15 cellular contexts compared by ENCODE assay signal in the genomic region with DNA sequence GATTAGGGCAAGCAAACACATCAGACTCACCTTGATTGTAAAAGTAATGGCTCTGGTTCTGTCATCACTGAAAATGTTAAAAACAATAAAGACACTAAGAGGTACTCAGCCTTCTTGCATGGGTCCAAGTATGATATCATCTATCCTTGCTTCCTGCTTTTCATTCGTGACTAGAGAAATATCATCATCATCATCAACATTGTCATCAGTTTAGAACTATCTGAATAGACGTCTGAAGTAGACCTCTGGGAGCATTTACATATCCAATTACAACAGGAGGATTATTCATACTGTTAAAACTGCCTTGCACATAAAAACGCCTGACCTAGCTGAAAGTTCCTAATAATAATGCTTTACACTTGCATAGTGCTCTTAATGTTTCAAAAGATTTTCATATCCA.
"Had no signal": no experiment of that assay in that cellular context is flagged by ENCODE, and none has a peak within 500 bp of the region (broad histone marks: within the 10 kb centered on the region; RNA-seq: fewer than 3 reads in every experiment).

No MANE protein-coding gene starts in this region.

- H3K27ac Mint-ChIP-seq: effector memory CD8-positive, alpha-beta T cell; immature natural killer cell; memory B cell; mesothelial cell of epicardium; natural killer cell treated with Interleukin-12 subunit alpha and Interleukin-12 subunit beta and Interleukin-15 and Interleukin-18, amount 100 ng/mL, for 72 hours; progenitor cell of endocrine pancreas had no signal

- H3K4me3 Mint-ChIP-seq: effector memory CD8-positive, alpha-beta T cell; immature natural killer cell; memory B cell; mesothelial cell of epicardium; natural killer cell treated with Interleukin-12 subunit alpha and Interleukin-12 subunit beta and Interleukin-15 and Interleukin-18, amount 100 ng/mL, for 72 hours had no signal

- H3K36me3 Mint-ChIP-seq: immature natural killer cell; memory B cell; mesothelial cell of epicardium; natural killer cell treated with Interleukin-12 subunit alpha and Interleukin-12 subunit beta and Interleukin-15 and Interleukin-18, amount 100 ng/mL, for 72 hours had no signal

- DNase-seq: effector memory CD8-positive, alpha-beta T cell; foreskin keratinocyte; immature natural killer cell; left lung; lower lobe of right lung; occipital lobe; pancreas; right cardiac atrium; stimulated activated CD4-positive, alpha-beta T cell treated with anti-CD3 and anti-CD28 coated beads, Interleukin-2, amount 100 ng/mL, for 48 hours; stimulated activated naive CD4-positive, alpha-beta T cell treated with Interleukin-2 at 50 U/mL for 16 hours; trophoblast cell had no signal

- H3K4me1 Mint-ChIP-seq: immature natural killer cell, memory B cell, mesothelial cell of epicardium had no signal

- ATAC-seq: effector memory CD8-positive, alpha-beta T cell; foreskin keratinocyte; left lung; lower lobe of right lung; natural killer cell treated with Interleukin-12 subunit alpha and Interleukin-12 subunit beta and Interleukin-15 and Interleukin-18, amount 100 ng/mL, for 72 hours; pancreas; right cardiac atrium had no signal

- H3K27me3 Mint-ChIP-seq: memory B cell, progenitor cell of endocrine pancreas had no signal

- H3K9me3 Mint-ChIP-seq: effector memory CD8-positive, alpha-beta T cell; memory B cell; mesothelial cell of epicardium; natural killer cell treated with Interleukin-12 subunit alpha and Interleukin-12 subunit beta and Interleukin-15 and Interleukin-18, amount 100 ng/mL, for 72 hours had no signal
